Comparison of ENCODE assay signal across 8 cellular contexts in genomic region chr7:150379590-150380379, GRCh38. TPM values are rescaled to one million over a fixed set of nuclear protein-coding genes. Genes with fewer than 3 reads are reported as not detected.
DNase-seq lines count a peak whose midpoint lies in the region; ATAC-seq and TF ChIP-seq lines count a peak whose summit lies in the region.

No MANE protein-coding gene starts in this region.

- H3K36me3 ChIP-seq in GM23338 (ENCODE audit: insufficient read depth): no peaks in the 10 kb centered on the region

- peaks cover 50% of the 10 kb centered on the region for H3F3A ChIP-seq in GM23338 (replicated peaks; ENCODE audit: low read depth)

- H3K4me2 ChIP-seq in GM23338: peak overlapping the region; percentile 98

- H3K36me3 Mint-ChIP-seq in GM23338 (ENCODE audit: low read depth): peaks cover 13% of the 10 kb centered on the region
- peaks cover 15% of the 10 kb centered on the region for H3K36me3 Mint-ChIP-seq in endothelial cell (ENCODE audit: low read depth, unreplicated experiment)

- H3K4me1 Mint-ChIP-seq in GM23338: peaks cover 78% of the 10 kb centered on the region
- peaks cover 49% of the 10 kb centered on the region for H3K4me1 Mint-ChIP-seq in endothelial cell (ENCODE audit: unreplicated experiment)

- peak overlapping the region; percentile 93 for H3K27ac ChIP-seq in GM23338 (ENCODE audit: low read depth)

- ATAC-seq in GM23338 (peak; percentile 0), GM21423 (IDR thresholded peaks at IDR 0.05; ENCODE audit: unreplicated experiment) (no peak)

- H3K27ac Mint-ChIP-seq in GM23338: peak overlapping the region; percentile 86
- H3K27ac Mint-ChIP-seq in endothelial cell (ENCODE audit: unreplicated experiment): peak overlapping the region; percentile 73

- 0 out of 2 replicates have a peak overlapping the region, but pooled peaks have one; percentile 28 for H2AFZ ChIP-seq in GM23338

- no peaks in the 10 kb centered on the region for H3K27me3 ChIP-seq in GM23338 (ENCODE audit: insufficient read depth)

- no peaks in the 10 kb centered on the region for H3K9me2 ChIP-seq in GM23338 (ENCODE audit: insufficient read depth)

- H3K4me1 ChIP-seq in GM23338 (ENCODE audit: insufficient read depth): peaks cover 69% of the 10 kb centered on the region

- TF ChIP-seq CTCF in GM23338 (conservative IDR thresholded peaks at IDR 0.05; ENCODE audit: low read depth in 2 of 2) (no peak), endothelial cell (IDR thresholded peaks at IDR 0.05; ENCODE audit: unreplicated experiment) (no peak)

- H3K27me3 Mint-ChIP-seq in GM23338 (ENCODE audit: insufficient read depth, low read depth, poor library complexity) (peaks cover 30% of the 10 kb centered on the region), endothelial cell (ENCODE audit: unreplicated experiment) (peaks cover 26% of the 10 kb centered on the region)

- H3K4me3 Mint-ChIP-seq in GM23338 (peak overlapping the region; percentile 88), endothelial cell (ENCODE audit: unreplicated experiment) (peak overlapping the region; percentile 97)

- DNase-seq in EH (ENCODE audit: low read depth) (peak; percentile 40), GM23338 (ENCODE audit: low spot score) (no peak), RPMI7951 (ENCODE audit: low read depth) (peak; percentile 43), endothelial cell (ENCODE audit: low spot score) (peak; percentile 39), myocyte (ENCODE audit: low read depth) (peak; percentile 60), SHP77 (lab: John Stamatoyannopoulos, UW) (no peak)
- no peak for DNase-seq in stimulated activated naive CD4-positive, alpha-beta T cell treated with Interleukin-2 at 50 U/mL for 16 hours (lab: John Stamatoyannopoulos, UW)

- H3K9me3 Mint-ChIP-seq in GM23338 (no peaks in the 10 kb centered on the region), endothelial cell (ENCODE audit: unreplicated experiment) (no peaks in the 10 kb centered on the region)

- peak overlapping the region; percentile 98 for H3K4me3 ChIP-seq in GM23338

- H4K20me1 ChIP-seq in GM23338 (replicated peaks; ENCODE audit: insufficient read depth): no peaks in the 10 kb centered on the region; the same call in none of the 2 replicates

- peaks cover 47% of the 10 kb centered on the region for H3K79me2 ChIP-seq in GM23338 (replicated peaks; ENCODE audit: insufficient read depth)

TF ChIP-seq in GM23338, 12 proteins besides CTCF, POLR2A, EP300 and RAD21:
- 0 out of 2 replicates have a peak, but pooled peaks have one; percentile 9 for TF ChIP-seq POLR2AphosphoS5 (IDR thresholded peaks at IDR 0.05; ENCODE audit: low read depth)
- no peak for TF ChIP-seq JUNB (IDR thresholded peaks at IDR 0.05; ENCODE audit: unreplicated experiment)

RNA-seq across cellular contexts. Expression of gene ZNF775, which starts 0.7 kb away (rescaled TPM):
- total RNA-seq in GM23338 (2014; rRNA removed; shearing (Covaris generic)): 35.2 and 38.2 TPM in 2 replicates
- 4.5 and 6.7 TPM in 2 replicates for polyA plus RNA-seq in GM23338 (2016; fragmentation: Nextera tagmentation; extraction: Ambion mirVana)
- 1.8 and 3.4 TPM in 2 replicates for total RNA-seq in RPMI7951 (2014; rRNA removed; shearing (Covaris generic))
- total RNA-seq in endothelial cell (ENCODE audit: unreplicated experiment): 12.1 TPM
- 17.8 and 21.2 TPM in 2 replicates for total RNA-seq in myocyte
- polyA plus RNA-seq in myocyte (2012): 7.3 TPM

RNA-seq across cellular contexts. Expression of gene REPIN1, which starts 11.2 kb away (rescaled TPM):
- total RNA-seq in GM23338 (2014; rRNA removed; shearing (Covaris generic)): 143 and 156 TPM in 2 replicates
- polyA plus RNA-seq in GM23338 (2016; fragmentation: Nextera tagmentation; extraction: Ambion mirVana): 29.2 and 29.8 TPM in 2 replicates
- total RNA-seq in RPMI7951 (2014; rRNA removed; shearing (Covaris generic)): 28.2 and 49.3 TPM in 2 replicates
- 138 TPM for total RNA-seq in endothelial cell (ENCODE audit: unreplicated experiment)
- total RNA-seq in myocyte: 262 and 362 TPM in 2 replicates
- polyA plus RNA-seq in myocyte (2012): 117 TPM

RNA-seq across cellular contexts. Expression of gene RARRES2, which starts 38.4 kb away (rescaled TPM):
- total RNA-seq in GM23338 (2014; rRNA removed; shearing (Covaris generic)): 164 and 169 TPM in 2 replicates
- 314 and 317 TPM in 2 replicates for polyA plus RNA-seq in GM23338 (2016; fragmentation: Nextera tagmentation; extraction: Ambion mirVana)
- total RNA-seq in RPMI7951 (2014; rRNA removed; shearing (Covaris generic)): 1.4 TPM in 1 of 2 replicates, not detected in the other
- total RNA-seq in endothelial cell (ENCODE audit: unreplicated experiment): 4.9 TPM
- total RNA-seq in myocyte: 202 and 252 TPM in 2 replicates
- 278 TPM for polyA plus RNA-seq in myocyte (2012)

RNA-seq across cellular contexts. Expression of gene ACTR3C, which starts 56.4 kb away (rescaled TPM):
- total RNA-seq in GM23338 (2014; rRNA removed; shearing (Covaris generic)): 1.5 and 5.8 TPM in 2 replicates
- polyA plus RNA-seq in GM23338 (2016; fragmentation: Nextera tagmentation; extraction: Ambion mirVana): 1.8 and 3.5 TPM in 2 replicates
- 9.7 and 18.1 TPM in 2 replicates for total RNA-seq in RPMI7951 (2014; rRNA removed; shearing (Covaris generic))
- total RNA-seq in endothelial cell (ENCODE audit: unreplicated experiment) (0.87 TPM), myocyte (0.32 TPM in 1 of 2 replicates, not detected in the other)
- polyA plus RNA-seq in myocyte (2012): not detected

RNA-seq across cellular contexts. Expression of gene LRRC61, which starts 56.6 kb away (rescaled TPM):
- 67.6 and 75.2 TPM in 2 replicates for total RNA-seq in GM23338 (2014; rRNA removed; shearing (Covaris generic))
- polyA plus RNA-seq in GM23338 (2016; fragmentation: Nextera tagmentation; extraction: Ambion mirVana): 29.7 and 34.7 TPM in 2 replicates
- total RNA-seq in RPMI7951 (2014; rRNA removed; shearing (Covaris generic)): 7.9 and 9.5 TPM in 2 replicates
- total RNA-seq in endothelial cell (ENCODE audit: unreplicated experiment) (5.1 TPM), myocyte (not detected in 2 replicates)
- polyA plus RNA-seq in myocyte (2012): 0.30 TPM

Comparison
In these comparisons a context has a peak if more than half of its experiments do, and no peak if none do; other contexts are left out.
1. DNase-seq: peak in EH (single experiment), RPMI7951 (single experiment), endothelial cell (single experiment) and myocyte (single experiment); none in GM23338 (single experiment), stimulated activated naive CD4-positive, alpha-beta T cell treated with Interleukin-2 at 50 U/mL for 16 hours (single experiment) and SHP77 (0 of 2).
2. RNA of gene RARRES2, which starts 38.4 kb away (total RNA-seq): 202 to 252 TPM in myocyte and 164 to 169 TPM in GM23338; 4.9 TPM in endothelial cell (single experiment) and 1.4 TPM in RPMI7951; every median in the first group is over 10 times any median in the second.